Comparison of ENCODE assay signal across 9 cellular contexts in the genomic region with DNA sequence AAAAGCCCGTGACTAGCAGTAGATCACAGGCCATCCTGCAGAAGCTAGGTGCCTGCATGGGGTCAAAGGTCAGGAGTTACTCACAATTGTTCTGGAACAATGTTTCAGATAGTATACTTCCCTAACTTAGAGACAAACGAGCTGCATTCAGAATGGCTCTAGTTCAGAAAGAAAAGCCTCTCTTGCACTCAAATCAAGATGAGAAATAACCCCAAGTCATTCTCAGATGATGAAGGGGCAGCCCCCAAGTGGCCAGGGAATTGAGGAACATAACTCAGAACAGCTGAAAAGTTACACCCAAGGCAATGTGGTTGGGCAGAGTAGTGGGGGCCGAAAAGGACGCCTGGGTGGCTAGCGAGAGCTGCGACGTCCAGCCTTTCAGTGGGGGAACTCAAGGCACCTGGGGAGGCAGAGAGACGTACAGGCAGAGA. TPM values are rescaled to one million over a fixed set of nuclear protein-coding genes. Genes with fewer than 3 reads are reported as not detected.
DNase-seq lines count a peak whose midpoint lies in the region; ATAC-seq, FAIRE-seq and TF ChIP-seq lines count a peak whose summit lies in the region.
"Had no signal": no experiment of that assay in that cellular context is flagged by ENCODE, and none has a peak within 500 bp of the region (broad histone marks: within the 10 kb centered on the region; RNA-seq: fewer than 3 reads in every experiment).

No MANE protein-coding gene starts in this region.

- no peaks in the 10 kb centered on the region for H3K9me3 ChIP-seq in BLaER1 treated with 17β-estradiol and CSF1 and Interleukin-3, amounts not matched to agents 10 nM and 100 nM (replicated peaks in 1 of 11)
- H3K9me3 ChIP-seq in uterus, result no peaks in the 10 kb centered on the region

- peak; percentile 28 for FAIRE-seq in GM19239 (lab: Jason Lieb, UNC)

- peaks cover 0 to 97% (median 55%) of the 10 kb centered on the region in 11 experiments; a peak in 18 of 22 replicates for H4K20me1 ChIP-seq in BLaER1 treated with 17β-estradiol and CSF1 and Interleukin-3, amounts not matched to agents 10 nM and 100 nM

- no peak for DNase-seq in GM19239 (ENCODE audit: insufficient read length, low spot score)
- DNase-seq in dorsolateral prefrontal cortex, result no peak
- no peak for DNase-seq in uterus
- no peak for DNase-seq in mucosa of gallbladder (ENCODE audit: low spot score)
- no peak for DNase-seq in NAMALWA (ENCODE audit: low spot score)
- DNase-seq: DMS53 had no signal

- TF ChIP-seq POLR2A in uterus (IDR thresholded peaks at IDR 0.05), result no peak

- TF ChIP-seq CTCF in dorsolateral prefrontal cortex (IDR thresholded peaks at IDR 0.05 in 54 of 56, conservative IDR thresholded peaks at IDR 0.05 in 2 of 56; ENCODE audit: low read depth in 1 of 56, partially characterized antibody in 56 of 56) (peak in 1 of 56 donors; percentile 0), uterus (IDR thresholded peaks at IDR 0.05) (no peak)

- intact Hi-C loops in dorsolateral prefrontal cortex (cut with DNase I), result no loop called here
- intact Hi-C loops in uterus (cut with DNase I; ENCODE audit: low total_unique reads), result no loop called here

- H3K4me1 ChIP-seq in BLaER1 treated with 17β-estradiol and CSF1 and Interleukin-3, amounts not matched to agents 10 nM and 100 nM, result peaks cover 75 to 100% (median 95%) of the 10 kb centered on the region in 10 experiments
- H3K4me1 ChIP-seq in uterus, result no peaks in the 10 kb centered on the region

- H3K4me3 ChIP-seq in BLaER1 treated with 17β-estradiol and CSF1 and Interleukin-3, amounts not matched to agents 10 nM and 100 nM, result peak overlapping the region in 1 of 10 experiments; percentile 20; a peak in 1 of 20 replicates
- H3K4me3 ChIP-seq in dorsolateral prefrontal cortex (peak overlapping the region in 1 of 59 donors; percentile 10), uterus (no peak overlapping the region)

- H3K27me3 ChIP-seq in BLaER1 treated with 17β-estradiol and CSF1 and Interleukin-3, amounts not matched to agents 10 nM and 100 nM, result no peaks in the 10 kb centered on the region
- no peaks in the 10 kb centered on the region for H3K27me3 ChIP-seq in dorsolateral prefrontal cortex
- no peaks in the 10 kb centered on the region for H3K27me3 ChIP-seq in uterus

- ATAC-seq in HG03108 (IDR thresholded peaks at IDR 0.05; ENCODE audit: unreplicated experiment), result peak; percentile 52
- ATAC-seq in esophagus mucosa, result no peak

- H3K9ac ChIP-seq in BLaER1 treated with 17β-estradiol and CSF1 and Interleukin-3, amounts not matched to agents 10 nM and 100 nM, result peak overlapping the region in 8 of 11 experiments; percentile 3 to 44 (median 29); a peak in 6 of 22 replicates

- H3K27ac ChIP-seq in BLaER1 treated with 17β-estradiol and CSF1 and Interleukin-3, amounts not matched to agents 10 nM and 100 nM, result peak overlapping the region in 9 of 11 experiments; percentile 35 to 77 (median 72); a peak in 18 of 22 replicates
- H3K27ac ChIP-seq in dorsolateral prefrontal cortex (peak overlapping the region in 49 of 59 donors; percentile 0 to 81 (median 41)), uterus (no peak overlapping the region)

- peaks cover 0 to 13% (median 0%) of the 10 kb centered on the region in 11 experiments; a peak in 5 of 22 replicates for H3K36me3 ChIP-seq in BLaER1 treated with 17β-estradiol and CSF1 and Interleukin-3, amounts not matched to agents 10 nM and 100 nM
- H3K36me3 ChIP-seq in uterus, result no peaks in the 10 kb centered on the region

- H3K4me2 ChIP-seq in BLaER1 treated with 17β-estradiol and CSF1 and Interleukin-3, amounts not matched to agents 10 nM and 100 nM, result peak overlapping the region; percentile 77 to 90 (median 85)

RNA-seq across cellular contexts. Expression of gene FYN, which starts 27.8 kb away (rescaled TPM):
- total RNA-seq in dorsolateral prefrontal cortex, result 100 to 1,000 TPM; 174 to 413 (median 233) TPM
- 100 to 1,000 TPM in 3 of 4 donors, 10 to 100 TPM in 1; 50.7 to 208 (median 135) TPM for total RNA-seq in uterus
- 5.2 TPM for total RNA-seq in esophagus mucosa
- 75.0 TPM for total RNA-seq in mucosa of gallbladder

Comparison
In these comparisons a context has a peak if more than half of its experiments do, and no peak if none do; other contexts are left out.
1. H3K27ac ChIP-seq: peak in BLaER1 treated with 17β-estradiol and CSF1 and Interleukin-3, amounts not matched to agents 10 nM and 100 nM (9 of 11) and dorsolateral prefrontal cortex (49 of 59); none in uterus (0 of 2).